ENCODE assay signal across 12 cellular contexts in genomic region chr2:203750669-203751068, GRCh38. TPM values are rescaled to one million over a fixed set of nuclear protein-coding genes. Genes with fewer than 3 reads are reported as not detected.
"Had no signal": no experiment of that assay in that cellular context is flagged by ENCODE, and none has a peak within 500 bp of the region (broad histone marks: within the 10 kb centered on the region; RNA-seq: fewer than 3 reads in every experiment).

No MANE protein-coding gene starts in this region.

- H3K27me3 Mint-ChIP-seq: type B pancreatic cell had no signal

- H3K27ac Mint-ChIP-seq: endodermal cell, type B pancreatic cell had no signal

- H3K27ac ChIP-seq: body of pancreas, ovary, sigmoid colon, suprapubic skin, VCaP had no signal

- H3K4me1 Mint-ChIP-seq: endodermal cell had no signal

- ATAC-seq: body of pancreas; stimulated activated naive CD8-positive, alpha-beta T cell treated with anti-CD3 and anti-CD28 coated beads, Interleukin-15, Interleukin-2, amounts not matched to agents 100 U/mL and 50 U/mL, for 24 hours had no signal

- DNase-seq: amniotic stem cell; body of pancreas; central memory CD4-positive, alpha-beta T cell; endodermal cell; hippocampal formation; kidney glomerular epithelial cell; ovary; sigmoid colon; stimulated activated naive CD8-positive, alpha-beta T cell treated with anti-CD3 and anti-CD28 coated beads, Interleukin-15, Interleukin-2, amounts not matched to agents 100 U/mL and 50 U/mL, for 24 hours had no signal

- H3K4me3 Mint-ChIP-seq: endodermal cell, type B pancreatic cell had no signal

- H3K27me3 ChIP-seq: body of pancreas, ovary, sigmoid colon, suprapubic skin had no signal

- H3K36me3 Mint-ChIP-seq: type B pancreatic cell had no signal

- H3K9me3 ChIP-seq: body of pancreas, ovary, sigmoid colon had no signal

RNA-seq across cellular contexts. Expression of gene CD28, which starts 44.2 kb away (rescaled TPM):
- total RNA-seq: endodermal cell had no signal
